ENCODE assay signal across 16 cellular contexts in genomic region chr7:52463341-52463740, GRCh38.
DNase-seq lines count a peak whose midpoint lies in the region; ATAC-seq and TF ChIP-seq lines count a peak whose summit lies in the region.
"Had no signal": no experiment of that assay in that cellular context is flagged by ENCODE, and none has a peak within 500 bp of the region (broad histone marks: within the 10 kb centered on the region; RNA-seq: fewer than 3 reads in every experiment).

No MANE protein-coding gene starts in this region.

- H3K4me3 ChIP-seq in RWPE2 (ENCODE audit: severe bottlenecking), result no peak overlapping the region
- no peak overlapping the region for H3K4me3 ChIP-seq in MG63
- H3K4me3 ChIP-seq: GM12878, GM23248 had no signal

- no peak for TF ChIP-seq CTCF in RWPE2 (IDR thresholded peaks at IDR 0.05; ENCODE audit: poor library complexity, severe bottlenecking)
- no peak for TF ChIP-seq CTCF in omental fat pad (IDR thresholded peaks at IDR 0.05)

- no peaks in the 10 kb centered on the region for H3K4me1 ChIP-seq in RWPE2 (ENCODE audit: insufficient read depth, poor library complexity, severe bottlenecking)

- DNase-seq in HT1080 (ENCODE audit: low read depth), result peak; percentile 11
- no peak for DNase-seq in RWPE2 (ENCODE audit: low spot score)
- DNase-seq in glomerular endothelial cell (ENCODE audit: extremely low read depth, low read depth, low spot score), result peak; percentile 33
- no peak for DNase-seq in MG63
- no peak for DNase-seq in HK-2 (ENCODE audit: unreplicated experiment)
- DNase-seq in omental fat pad (ENCODE audit: low spot score), result no peak
- no peak for DNase-seq in AG20443 (ENCODE audit: low spot score)
- DNase-seq: ACHN; C1 segment of cervical spinal cord; Calu3; CD4-positive, alpha-beta T cell; DMS 273 treated with DMSO at 0.1 percent for 48 hours; GM23248; H7 had no signal

- H3K9me3 ChIP-seq in RWPE2 (ENCODE audit: severe bottlenecking) (no peaks in the 10 kb centered on the region), MG63 (no peaks in the 10 kb centered on the region)

- no peaks in the 10 kb centered on the region for H3K36me3 ChIP-seq in RWPE2 (ENCODE audit: low read depth)
- H3K36me3 ChIP-seq in MG63, result no peaks in the 10 kb centered on the region

- no peak overlapping the region for H3K27ac ChIP-seq in RWPE2 (ENCODE audit: poor library complexity, severe bottlenecking)
- H3K27ac ChIP-seq: GM23248 had no signal

- H3K27me3 ChIP-seq in RWPE2 (ENCODE audit: insufficient read depth, poor library complexity, severe bottlenecking) (no peaks in the 10 kb centered on the region), MG63 (no peaks in the 10 kb centered on the region)

- ATAC-seq in RWPE2 (ENCODE audit: low read depth) (peak; percentile 36; the same call in 1 of the 3 replicates), omental fat pad (ENCODE audit: low FRiP score) (no peak)
- ATAC-seq: GM12878, HepG2 had no signal

Comparison
In these comparisons a context has a peak if more than half of its experiments do, and no peak if none do; other contexts are left out.
1. DNase-seq: peak in HT1080 (single experiment) and glomerular endothelial cell (single experiment); none in RWPE2 (single experiment), MG63 (single experiment), HK-2 (single experiment), omental fat pad (single experiment) and AG20443 (single experiment).